Comparison of ENCODE assay signal across 8 cellular contexts in the genomic region with DNA sequence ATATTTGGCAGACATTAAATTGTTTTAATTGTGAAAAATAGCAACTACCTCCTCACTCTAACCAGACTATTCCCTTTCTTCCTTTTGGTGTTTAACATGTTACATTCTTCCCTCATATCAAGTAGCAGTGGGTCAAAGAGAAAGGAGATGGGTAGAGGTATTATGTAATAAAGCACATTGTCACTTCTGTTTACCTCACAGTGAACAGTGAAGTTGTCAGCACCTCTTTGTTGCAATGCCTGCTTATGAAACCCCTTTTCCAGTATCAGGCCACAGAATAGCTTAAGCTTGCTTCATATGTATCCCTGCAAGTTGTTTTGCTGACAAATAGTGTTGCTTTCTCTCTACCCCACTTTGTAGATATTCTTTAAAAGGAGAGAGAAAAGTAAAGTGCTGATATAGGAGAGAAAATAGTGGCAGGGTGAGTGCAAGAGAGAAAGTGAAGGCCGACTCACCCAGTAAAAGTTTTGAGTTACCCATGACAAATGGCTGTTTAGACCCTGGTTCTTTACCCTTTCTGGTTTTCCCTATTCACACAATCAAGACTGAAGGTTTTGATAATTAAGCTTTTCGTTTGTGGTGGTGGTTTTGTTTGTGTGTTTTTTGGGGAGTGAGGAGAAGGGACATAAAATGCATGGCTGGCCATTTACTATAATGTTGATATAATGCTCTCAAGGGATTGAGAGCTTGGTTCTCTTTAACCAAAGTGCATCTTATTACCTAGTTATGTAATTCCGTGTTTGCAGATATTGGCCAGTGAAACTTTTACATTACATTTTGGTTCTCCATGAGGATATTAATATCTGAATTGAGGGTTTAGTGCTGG. TPM values are rescaled to one million over a fixed set of nuclear protein-coding genes. Genes with fewer than 3 reads are reported as not detected.
A peak's percentile ranks its signal among the peaks of the same experiment; 100 is the strongest.
DNase-seq lines count a peak whose midpoint lies in the region; ATAC-seq and TF ChIP-seq lines count a peak whose summit lies in the region.

No MANE protein-coding gene starts in this region.

- peak overlapping the region; percentile 56 for H3K27ac ChIP-seq in cingulate gyrus (ENCODE audit: low read depth, low read length)
- H3K27ac ChIP-seq in mesodermal cell (ENCODE audit: low read depth, low read length, severe bottlenecking), result peak overlapping the region; percentile 12
- H3K27ac ChIP-seq in upper lobe of right lung, result peak overlapping the region; percentile 100

- CTCF ChIA-PET in activated naive CD4-positive, alpha-beta T cell treated with anti-CD3 and anti-CD28 coated beads for 36 hours (lab: Charles Lee), result interaction anchor here (0.7 to 2.2 kb wide), 4 partner anchors 35 to 1342 kb away, joined by 3 to 14 read pairs (median 4); no protein-coding TSS in a partner anchor

- no peak overlapping the region for H3K4me3 ChIP-seq in mesodermal cell (ENCODE audit: extremely low read depth, insufficient read depth, low read length, poor library complexity, severe bottlenecking)
- peak overlapping the region; percentile 99 for H3K4me3 ChIP-seq in upper lobe of right lung

- H3K9me3 Mint-ChIP-seq in activated naive CD4-positive, alpha-beta T cell treated with anti-CD3 and anti-CD28 coated beads for 36 hours, result no peaks in the 10 kb centered on the region
- no peaks in the 10 kb centered on the region for H3K9me3 Mint-ChIP-seq in activated naive CD4-positive, alpha-beta T cell treated with anti-CD3 and anti-CD28 coated beads, Interleukin-2, amount 50 U/mL, for 72 hours

- peak overlapping the region; percentile 15 for H3K27ac Mint-ChIP-seq in activated naive CD4-positive, alpha-beta T cell treated with anti-CD3 and anti-CD28 coated beads for 36 hours
- no peak overlapping the region for H3K27ac Mint-ChIP-seq in activated naive CD4-positive, alpha-beta T cell treated with anti-CD3 and anti-CD28 coated beads, Interleukin-2, amount 50 U/mL, for 72 hours

- ATAC-seq in activated naive CD4-positive, alpha-beta T cell treated with anti-CD3 and anti-CD28 coated beads, Interleukin-2, amount 50 U/mL, for 72 hours, result no peak
- peak; percentile 8 for ATAC-seq in upper lobe of right lung

- TF ChIP-seq CTCF in upper lobe of right lung (IDR thresholded peaks at IDR 0.05), result no peak

- H3K27me3 ChIP-seq in upper lobe of right lung, result no peaks in the 10 kb centered on the region

- H3K36me3 ChIP-seq in mesodermal cell (ENCODE audit: control insufficient read depth, insufficient read depth, low read length) (peaks cover 15% of the 10 kb centered on the region), upper lobe of right lung (peaks cover 27% of the 10 kb centered on the region)

- no peaks in the 10 kb centered on the region for H3K27me3 Mint-ChIP-seq in activated naive CD4-positive, alpha-beta T cell treated with anti-CD3 and anti-CD28 coated beads for 36 hours (ENCODE audit: low read depth)

- H3K4me3 Mint-ChIP-seq in activated naive CD4-positive, alpha-beta T cell treated with anti-CD3 and anti-CD28 coated beads for 36 hours, result peak overlapping the region; percentile 23

- intact Hi-C loops in activated naive CD4-positive, alpha-beta T cell treated with anti-CD3 and anti-CD28 coated beads for 36 hours (cut with micrococcal nuclease), result loop anchor here (5.0 to 10.0 kb wide), 3 partner anchors 166 to 1442 kb away; partner anchors contain the start of genes ESD and FNDC3A
- intact Hi-C loops in upper lobe of right lung (cut with DNase I), result no loop called here

- H3K9me3 ChIP-seq in mesodermal cell (ENCODE audit: control insufficient read depth, low read length), result no peaks in the 10 kb centered on the region
- H3K9me3 ChIP-seq in upper lobe of right lung, result no peaks in the 10 kb centered on the region

- H3K36me3 Mint-ChIP-seq in activated naive CD4-positive, alpha-beta T cell treated with anti-CD3 and anti-CD28 coated beads for 36 hours (ENCODE audit: low read depth), result peaks cover 2% of the 10 kb centered on the region
- H3K36me3 Mint-ChIP-seq in activated naive CD4-positive, alpha-beta T cell treated with anti-CD3 and anti-CD28 coated beads, Interleukin-2, amount 50 U/mL, for 72 hours, result peaks cover 5 to 16% of the 10 kb centered on the region in 2 donors

- H3K4me1 Mint-ChIP-seq in activated naive CD4-positive, alpha-beta T cell treated with anti-CD3 and anti-CD28 coated beads for 36 hours (ENCODE audit: low read depth), result peaks cover 68% of the 10 kb centered on the region

- no peak for DNase-seq in activated naive CD4-positive, alpha-beta T cell treated with anti-CD3 and anti-CD28 coated beads for 36 hours
- DNase-seq in activated naive CD4-positive, alpha-beta T cell treated with anti-CD3 and anti-CD28 coated beads, Interleukin-2, amount 50 U/mL, for 72 hours (ENCODE audit: low spot score in 2 of 2), result no peak
- DNase-seq in upper lobe of right lung (no peak), nucleus accumbens (lab: John Stamatoyannopoulos, UW) (no peak), NCI-H1417 treated with DMSO at 0.1 percent for 48 hours (lab: John Stamatoyannopoulos, UW) (no peak)
- no peak for DNase-seq in activated CD4-positive, CD25-positive, alpha-beta regulatory T cell treated with anti-CD3 and anti-CD28 coated beads, Interleukin-2, amount 50 U/mL, for 72 hours

- 60% methylated on average over 1 of the region's 3 CpGs; no CpG with 5 or more reads in 1 of the 2 experiments for WGBS in mesodermal cell (ENCODE audit: insufficient coverage in 2 of 2), 2 experiments

- H3K4me1 ChIP-seq in mesodermal cell (ENCODE audit: control insufficient read depth, insufficient read depth, low read length, poor library complexity, severe bottlenecking), result peaks cover 13% of the 10 kb centered on the region
- peaks cover 46% of the 10 kb centered on the region for H3K4me1 ChIP-seq in upper lobe of right lung

RNA-seq across cellular contexts. Expression of gene ITM2B, which starts 3.7 kb away (rescaled TPM):
- 100 to 1,000 TPM; 110 to 112 TPM for total RNA-seq in activated naive CD4-positive, alpha-beta T cell treated with anti-CD3 and anti-CD28 coated beads for 36 hours
- total RNA-seq in activated naive CD4-positive, alpha-beta T cell treated with anti-CD3 and anti-CD28 coated beads, Interleukin-2, amount 50 U/mL, for 72 hours, result 100 to 1,000 TPM in 1 of 2 donors, 10 to 100 TPM in 1; 72.8 to 146 TPM
- polyA plus RNA-seq in mesodermal cell (2013, experiment 1 of 2), result 508 TPM
- polyA plus RNA-seq in mesodermal cell (2013, experiment 2 of 2), result 507 TPM
- 802 TPM for total RNA-seq in upper lobe of right lung

Comparison
In these comparisons a context has a peak if more than half of its experiments do, and no peak if none do; other contexts are left out.
1. H3K27ac ChIP-seq: peak in every context shown above with its lines; median percentile 100 in upper lobe of right lung; 56 in cingulate gyrus; 12 in mesodermal cell.